ENCODE assay signal across 2 cellular contexts in the genomic region with DNA sequence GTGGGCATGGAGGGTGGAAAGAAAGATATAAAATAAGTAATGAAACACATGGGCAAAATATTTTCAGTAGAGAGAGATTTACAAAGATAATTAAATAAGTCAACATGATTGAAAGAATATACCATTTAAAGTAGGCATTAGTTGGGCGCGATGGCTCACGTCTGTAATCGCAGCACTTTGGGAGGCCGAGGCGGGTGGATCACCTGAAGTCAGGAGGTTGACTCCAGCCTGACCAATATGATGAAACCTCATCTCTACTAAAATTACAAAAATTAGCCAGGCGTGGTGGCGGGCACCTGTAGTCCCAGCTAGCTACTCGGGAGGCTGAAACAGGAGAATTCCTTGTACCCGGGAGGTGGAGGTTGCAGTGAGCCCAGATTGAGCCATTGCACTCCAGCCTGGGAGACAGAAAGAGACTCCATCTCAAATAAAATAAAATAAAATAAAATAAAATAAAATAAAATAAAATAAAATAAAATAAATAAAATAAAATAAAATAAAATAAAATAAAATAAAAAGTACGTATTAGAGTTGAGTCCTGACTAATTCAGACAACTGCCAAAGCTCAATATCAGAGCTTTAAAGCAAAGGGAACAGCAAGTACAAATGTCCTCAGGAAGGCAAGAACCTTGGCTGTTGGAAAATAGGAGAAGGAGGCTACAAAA. TPM values are rescaled to one million over a fixed set of nuclear protein-coding genes. Genes with fewer than 3 reads are reported as not detected.
"Had no signal": no experiment of that assay in that cellular context is flagged by ENCODE, and none has a peak within 500 bp of the region (broad histone marks: within the 10 kb centered on the region; RNA-seq: fewer than 3 reads in every experiment).

No MANE protein-coding gene starts in this region.

RNA-seq across cellular contexts. Expression of gene TYRP1, which starts 15.6 kb away (rescaled TPM):
- total RNA-seq: OCI-LY7, PC-9 had no signal
